ENCODE assay signal across 13 cellular contexts in genomic region chr18:40529478-40529877, GRCh38.
A peak's percentile ranks its signal among the peaks of the same experiment; 100 is the strongest.
DNase-seq lines count a peak whose midpoint lies in the region; TF ChIP-seq lines count a peak whose summit lies in the region.
"Had no signal": no experiment of that assay in that cellular context is flagged by ENCODE, and none has a peak within 500 bp of the region (broad histone marks: within the 10 kb centered on the region; RNA-seq: fewer than 3 reads in every experiment).

No MANE protein-coding gene starts in this region.

- H3K79me2 ChIP-seq in PC-9 (ENCODE audit: low read depth), result no peaks in the 10 kb centered on the region

- H3K36me3 Mint-ChIP-seq in MCF 10A (ENCODE audit: insufficient read depth, unreplicated experiment) (peaks cover 6% of the 10 kb centered on the region), type B pancreatic cell (no peaks in the 10 kb centered on the region)

- H3F3A ChIP-seq in PC-9 (ENCODE audit: insufficient read depth, low read depth), result no peaks in the 10 kb centered on the region

- TF ChIP-seq CTCF in MCF 10A (IDR thresholded peaks at IDR 0.05; ENCODE audit: unreplicated experiment) (peak; percentile 27), breast epithelium (IDR thresholded peaks at IDR 0.05) (no peak), PC-9 (conservative IDR thresholded peaks at IDR 0.05) (peak; percentile 22; the same call in 1 of the 2 replicates), epithelial cell of esophagus (IDR thresholded peaks at IDR 0.05; ENCODE audit: insufficient read depth, low read depth, low read length, missing control alignments) (peak; percentile 41), type B pancreatic cell (conservative IDR thresholded peaks at IDR 0.05) (peak; percentile 45)

- H3K9me2 ChIP-seq in PC-9 (ENCODE audit: insufficient read depth), result no peaks in the 10 kb centered on the region

- TF ChIP-seq POLR2A in breast epithelium (IDR thresholded peaks at IDR 0.05), result no peak

- H3K27me3 ChIP-seq in breast epithelium, result no peaks in the 10 kb centered on the region
- H3K27me3 ChIP-seq in PC-9 (ENCODE audit: insufficient read depth, low read depth), result no peaks in the 10 kb centered on the region
- H3K27me3 ChIP-seq: MG63, ovary had no signal

- CTCF ChIA-PET in MCF 10A (lab: Yijun Ruan, JAX), result interaction anchor here (1.2 kb wide), 2 partner anchors 9 to 616 kb away, joined by 3 read pairs; no protein-coding TSS in a partner anchor
- CTCF ChIA-PET in PC-9 (lab: Charles Lee), result no interaction called here

- H3K27me3 Mint-ChIP-seq in MCF 10A (ENCODE audit: insufficient read depth, unreplicated experiment) (no peaks in the 10 kb centered on the region), type B pancreatic cell (no peaks in the 10 kb centered on the region)
- H3K27me3 Mint-ChIP-seq: activated B cell treated with CpG ODN at 0.5 μM for 24 hours; activated naive CD8-positive, alpha-beta T cell treated with anti-CD3 and anti-CD28 coated beads, Interleukin-2, amount 50 U/mL, for 24 hours had no signal

- intact Hi-C loops in MCF 10A (cut with micrococcal nuclease), result loop anchor here (5.0 kb wide), 1 partner anchor 568 kb away; no protein-coding TSS in a partner anchor
- intact Hi-C loops in breast epithelium (cut with DNase I; ENCODE audit: low total_unique reads), result no loop called here
- intact Hi-C loops in PC-9 (cut with micrococcal nuclease; ENCODE audit: unreplicated experiment), result no loop called here

- no peak overlapping the region for H3K4me2 ChIP-seq in PC-9

- no peaks in the 10 kb centered on the region for H4K20me1 ChIP-seq in PC-9 (ENCODE audit: insufficient read depth)

- H3K27ac Mint-ChIP-seq in MCF 10A (ENCODE audit: low read depth, unreplicated experiment) (no peak overlapping the region), type B pancreatic cell (no peak overlapping the region)
- H3K27ac Mint-ChIP-seq: activated B cell treated with CpG ODN at 0.5 μM for 24 hours; activated naive CD8-positive, alpha-beta T cell treated with anti-CD3 and anti-CD28 coated beads, Interleukin-2, amount 50 U/mL, for 24 hours had no signal

- H3K4me1 Mint-ChIP-seq in MCF 10A (ENCODE audit: insufficient read depth, unreplicated experiment) (peaks cover 25% of the 10 kb centered on the region), type B pancreatic cell (ENCODE audit: unreplicated experiment) (no peaks in the 10 kb centered on the region)
- H3K4me1 Mint-ChIP-seq: activated B cell treated with CpG ODN at 0.5 μM for 24 hours; activated naive CD8-positive, alpha-beta T cell treated with anti-CD3 and anti-CD28 coated beads, Interleukin-2, amount 50 U/mL, for 24 hours had no signal

- H3K27ac ChIP-seq in breast epithelium (no peak overlapping the region), PC-9 (no peak overlapping the region)
- H3K27ac ChIP-seq: ovary had no signal

- H3K36me3 ChIP-seq in breast epithelium (no peaks in the 10 kb centered on the region), PC-9 (ENCODE audit: low read depth) (no peaks in the 10 kb centered on the region)
- H3K36me3 ChIP-seq: MG63, ovary had no signal

- POLR2A ChIA-PET in MCF 10A (lab: Yijun Ruan, JAX), result no interaction called here
- POLR2A ChIA-PET in PC-9 (lab: Charles Lee; ENCODE audit: unreplicated experiment), result no interaction called here

- BruUV-seq in MCF 10A (replicated peaks; lab: Mats Ljungman, UMichigan) (no TSS peak), PC-9 (replicated peaks; lab: Mats Ljungman, UMichigan) (no TSS peak)

- H3K4me3 ChIP-seq in breast epithelium (no peak overlapping the region), PC-9 (no peak overlapping the region), epithelial cell of esophagus (ENCODE audit: low read length) (no peak overlapping the region)
- H3K4me3 ChIP-seq: MG63, ovary had no signal

- H3K4me3 Mint-ChIP-seq in MCF 10A (ENCODE audit: unreplicated experiment) (no peak overlapping the region), type B pancreatic cell (no peak overlapping the region)
- H3K4me3 Mint-ChIP-seq: activated B cell treated with CpG ODN at 0.5 μM for 24 hours; activated naive CD8-positive, alpha-beta T cell treated with anti-CD3 and anti-CD28 coated beads, Interleukin-2, amount 50 U/mL, for 24 hours had no signal

- DNase-seq in MCF 10A (ENCODE audit: unreplicated experiment) (peak; percentile 47), breast epithelium (ENCODE audit: low spot score in 2 of 2) (no peak), PC-9 (no peak), epithelial cell of esophagus (ENCODE audit: low read depth) (peak; percentile 57), type B pancreatic cell (ENCODE audit: extremely low spot score, unreplicated experiment) (no peak), SW480 (ENCODE audit: low spot score) (no peak), GOT3 (lab: John Stamatoyannopoulos, UW) (no peak), Ammon's horn (ENCODE audit: low spot score) (no peak)
- DNase-seq: activated B cell treated with CpG ODN at 0.5 μM for 24 hours; activated naive CD8-positive, alpha-beta T cell treated with anti-CD3 and anti-CD28 coated beads, Interleukin-2, amount 50 U/mL, for 24 hours; MG63; ovary; Right ventricle myocardium superior had no signal

- H3K4me1 ChIP-seq in breast epithelium (no peaks in the 10 kb centered on the region), PC-9 (replicated peaks; ENCODE audit: insufficient read depth) (no peaks in the 10 kb centered on the region)

- H3K9me3 Mint-ChIP-seq in MCF 10A (ENCODE audit: unreplicated experiment) (no peaks in the 10 kb centered on the region), type B pancreatic cell (no peaks in the 10 kb centered on the region)

- H3K9me3 ChIP-seq in breast epithelium, result no peaks in the 10 kb centered on the region
- no peaks in the 10 kb centered on the region for H3K9me3 ChIP-seq in PC-9 (ENCODE audit: insufficient read depth, low read depth)
- H3K9me3 ChIP-seq: MG63, ovary had no signal

- H2AFZ ChIP-seq in PC-9, result no peak overlapping the region

Comparison
In these comparisons a context has a peak if more than half of its experiments do, and no peak if none do; other contexts are left out.
1. DNase-seq: peak in MCF 10A (single experiment) and epithelial cell of esophagus (single experiment); none in breast epithelium (0 of 2), PC-9 (0 of 2), type B pancreatic cell (single experiment), SW480 (single experiment), GOT3 (single experiment) and Ammon's horn (single experiment).
2. CTCF ChIP-seq: peak in MCF 10A (single experiment), PC-9 (single experiment), epithelial cell of esophagus (single experiment) and type B pancreatic cell (single experiment); none in breast epithelium (0 of 3).